10 cellular contexts compared by ENCODE assay signal in the genomic region with DNA sequence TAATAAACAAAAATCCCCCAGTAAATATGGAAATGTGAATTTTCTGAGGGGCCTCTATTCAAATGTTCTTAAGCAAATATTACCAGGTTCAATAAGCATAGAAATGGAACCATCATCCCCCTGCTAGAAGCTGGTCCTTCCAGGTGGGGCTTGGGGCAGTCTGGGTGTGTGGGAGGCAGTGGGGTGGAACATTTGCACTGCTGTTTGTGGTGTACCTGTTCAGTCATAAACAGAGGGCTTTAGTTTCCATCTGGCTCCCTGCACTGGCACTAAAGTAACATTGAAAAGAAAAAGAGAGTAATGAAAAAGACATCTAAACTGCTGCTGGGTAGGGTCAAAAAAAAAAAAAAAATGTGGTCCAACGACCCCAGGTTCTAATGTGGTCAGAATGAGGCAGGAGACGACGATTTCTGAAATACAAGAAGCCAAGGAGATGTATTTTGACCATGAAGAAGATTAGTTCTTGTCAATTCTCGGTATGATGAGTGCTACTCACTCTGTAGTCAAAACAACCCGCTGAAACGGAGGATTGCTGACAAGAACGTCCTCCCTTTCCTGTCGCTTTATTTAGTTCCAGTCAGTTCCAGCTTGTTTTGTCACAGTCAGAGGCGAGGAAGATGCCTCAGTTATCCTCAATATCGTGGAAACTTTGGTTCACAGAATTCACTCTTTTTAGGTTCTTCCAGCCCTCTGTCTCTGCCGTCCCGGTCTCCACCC. TPM values are rescaled to one million over a fixed set of nuclear protein-coding genes. Genes with fewer than 3 reads are reported as not detected.
DNase-seq lines count a peak whose midpoint lies in the region; ATAC-seq lines count a peak whose summit lies in the region.
"Had no signal": no experiment of that assay in that cellular context is flagged by ENCODE, and none has a peak within 500 bp of the region (broad histone marks: within the 10 kb centered on the region; RNA-seq: fewer than 3 reads in every experiment).

No MANE protein-coding gene starts in this region.

- H3K27ac Mint-ChIP-seq in activated naive CD8-positive, alpha-beta T cell treated with anti-CD3 and anti-CD28 coated beads for 36 hours: no peak overlapping the region

- H3K27me3 Mint-ChIP-seq in activated naive CD8-positive, alpha-beta T cell treated with anti-CD3 and anti-CD28 coated beads for 36 hours: peaks cover 45% of the 10 kb centered on the region

- peak; percentile 39 for DNase-seq in activated naive CD8-positive, alpha-beta T cell treated with anti-CD3 and anti-CD28 coated beads for 36 hours
- DNase-seq in NCI-H774 (lab: John Stamatoyannopoulos, UW): no peak
- DNase-seq in NCI-H69 (lab: John Stamatoyannopoulos, UW): no peak
- no peak for DNase-seq in AG08395 (ENCODE audit: low spot score)
- DNase-seq in SHP77 (lab: John Stamatoyannopoulos, UW): no peak
- DNase-seq: NCI-H1092 treated with DMSO at 0.1 percent for 48 hours, upper lobe of left lung had no signal

- no peaks in the 10 kb centered on the region for H3K9me3 Mint-ChIP-seq in activated naive CD8-positive, alpha-beta T cell treated with anti-CD3 and anti-CD28 coated beads for 36 hours

- H3K4me3 Mint-ChIP-seq in activated naive CD8-positive, alpha-beta T cell treated with anti-CD3 and anti-CD28 coated beads for 36 hours: no peak overlapping the region

- ATAC-seq in GM18511 (IDR thresholded peaks at IDR 0.05; ENCODE audit: unreplicated experiment) (peak; percentile 70), GM21360 (IDR thresholded peaks at IDR 0.05; ENCODE audit: unreplicated experiment) (peak; percentile 55), HG03139 (IDR thresholded peaks at IDR 0.05; ENCODE audit: unreplicated experiment) (peak; percentile 61)

- H3K36me3 Mint-ChIP-seq in activated naive CD8-positive, alpha-beta T cell treated with anti-CD3 and anti-CD28 coated beads for 36 hours: no peaks in the 10 kb centered on the region

- peaks cover 33% of the 10 kb centered on the region for H3K4me1 Mint-ChIP-seq in activated naive CD8-positive, alpha-beta T cell treated with anti-CD3 and anti-CD28 coated beads for 36 hours

RNA-seq across cellular contexts. Expression of gene MANSC4, which starts 44.2 kb away (rescaled TPM):
- total RNA-seq in activated naive CD8-positive, alpha-beta T cell treated with anti-CD3 and anti-CD28 coated beads for 36 hours: not detected
- total RNA-seq: upper lobe of left lung had no signal

RNA-seq across cellular contexts. Expression of gene KLHL42, which starts 44.3 kb away (rescaled TPM):
- 10 to 100 TPM; 16.3 to 16.4 TPM for total RNA-seq in activated naive CD8-positive, alpha-beta T cell treated with anti-CD3 and anti-CD28 coated beads for 36 hours
